ENCODE assay signal across 16 cellular contexts in the genomic region with DNA sequence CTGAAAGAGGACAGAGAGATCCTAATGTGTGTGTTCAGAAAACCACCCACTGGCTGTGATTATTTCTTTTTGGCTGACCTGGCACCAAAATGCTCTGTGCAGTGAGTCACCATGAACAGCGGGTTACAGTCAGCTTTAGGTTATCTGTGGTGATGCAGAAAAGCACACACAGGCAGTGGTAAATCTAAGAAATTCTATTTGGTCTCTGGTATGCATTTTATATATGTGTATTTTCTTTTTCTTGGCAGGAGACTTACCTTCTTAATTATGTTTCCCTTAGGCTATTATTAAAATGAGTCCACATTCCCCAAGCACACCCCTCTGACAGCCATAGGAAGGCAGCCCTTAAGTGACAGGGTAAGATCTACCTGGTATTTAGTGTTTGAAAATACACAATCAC.
DNase-seq lines count a peak whose midpoint lies in the region; ATAC-seq and TF ChIP-seq lines count a peak whose summit lies in the region.
"Had no signal": no experiment of that assay in that cellular context is flagged by ENCODE, and none has a peak within 500 bp of the region (broad histone marks: within the 10 kb centered on the region; RNA-seq: fewer than 3 reads in every experiment).

No MANE protein-coding gene starts in this region.

- peak overlapping the region; percentile 48 for H3K27ac Mint-ChIP-seq in osteocyte (ENCODE audit: unreplicated experiment)
- H3K27ac Mint-ChIP-seq: activated B cell treated with CpG ODN at 0.5 μM for 24 hours; activated naive CD4-positive, alpha-beta T cell treated with anti-CD3 and anti-CD28 coated beads, Interleukin-2, amount 50 U/mL, for 24 hours had no signal

- H3K27me3 Mint-ChIP-seq in osteocyte (ENCODE audit: unreplicated experiment) = no peaks in the 10 kb centered on the region
- H3K27me3 Mint-ChIP-seq: activated B cell treated with CpG ODN at 0.5 μM for 24 hours; activated naive CD4-positive, alpha-beta T cell treated with anti-CD3 and anti-CD28 coated beads, Interleukin-2, amount 50 U/mL, for 24 hours had no signal

- in situ Hi-C loops in G401 (cut with HindIII; ENCODE audit: low sequenced_read_pairs) = no loop called here

- DNase-seq in COLO829 (ENCODE audit: low spot score) (peak; percentile 22), RWPE1 (ENCODE audit: low spot score) (peak; percentile 26), epithelial cell of esophagus (ENCODE audit: low read depth) (peak; percentile 40), osteocyte (ENCODE audit: extremely low spot score, unreplicated experiment) (no peak), G401 (ENCODE audit: low spot score) (no peak), tibial artery (no peak)
- no peak for DNase-seq in activated T-cell treated with anti-CD3 and anti-CD28 coated beads, Interleukin-2, amount 50 U/mL, for 48 hours
- DNase-seq: activated B cell treated with CpG ODN at 0.5 μM for 24 hours; activated CD8-positive, alpha-beta memory T cell treated with anti-CD3 and anti-CD28 coated beads, Interleukin-2, amount 50 U/mL, for 4 hours; cortex of kidney; EL; NK-92 treated with Interleukin-12 subunit alpha and Interleukin-12 subunit beta, amount 100 ng/mL, for 24 hours; pancreas had no signal

- no peaks in the 10 kb centered on the region for H3K9me3 Mint-ChIP-seq in osteocyte (ENCODE audit: unreplicated experiment)
- H3K9me3 Mint-ChIP-seq: activated B cell treated with CpG ODN at 0.5 μM for 24 hours; activated naive CD4-positive, alpha-beta T cell treated with anti-CD3 and anti-CD28 coated beads, Interleukin-2, amount 50 U/mL, for 24 hours had no signal

- POLR2A ChIA-PET in RWPE1 (lab: Yijun Ruan, JAX; ENCODE audit: low non-redundant PET) = no interaction called here

- H3K36me3 Mint-ChIP-seq in osteocyte (ENCODE audit: unreplicated experiment) = peaks cover 5% of the 10 kb centered on the region
- H3K36me3 Mint-ChIP-seq: activated naive CD4-positive, alpha-beta T cell treated with anti-CD3 and anti-CD28 coated beads, Interleukin-2, amount 50 U/mL, for 24 hours had no signal

- no peak for ATAC-seq in HG02571 (IDR thresholded peaks at IDR 0.05; ENCODE audit: unreplicated experiment)
- ATAC-seq: pancreas had no signal

- H3K36me3 ChIP-seq in tibial artery = peaks cover 0 to under 1% (median under 1%) of the 10 kb centered on the region in 3 donors
- H3K36me3 ChIP-seq: pancreas had no signal

- CTCF ChIA-PET in RWPE1 (lab: Yijun Ruan, JAX) = no interaction called here

- no peaks in the 10 kb centered on the region for H3K27me3 ChIP-seq in tibial artery

- H3K27ac ChIP-seq in RWPE1 (no peak overlapping the region), tibial artery (no peak overlapping the region)
- H3K27ac ChIP-seq: C4-2B, pancreas had no signal

- intact Hi-C loops in tibial artery (cut with DNase I; ENCODE audit: low total_unique reads) = no loop called here

- H3K4me1 ChIP-seq in tibial artery = peaks cover 0 to 33% (median 0%) of the 10 kb centered on the region in 4 donors
- H3K4me1 ChIP-seq: pancreas had no signal

- no peaks in the 10 kb centered on the region for H3K9me3 ChIP-seq in tibial artery
- H3K9me3 ChIP-seq: pancreas had no signal

- H3K4me3 Mint-ChIP-seq in osteocyte (ENCODE audit: unreplicated experiment) = no peak overlapping the region
- H3K4me3 Mint-ChIP-seq: activated B cell treated with CpG ODN at 0.5 μM for 24 hours; activated naive CD4-positive, alpha-beta T cell treated with anti-CD3 and anti-CD28 coated beads, Interleukin-2, amount 50 U/mL, for 24 hours had no signal

- H3K4me3 ChIP-seq in epithelial cell of esophagus (ENCODE audit: low read length) (no peak overlapping the region), tibial artery (no peak overlapping the region)
- H3K4me3 ChIP-seq: pancreas had no signal

- TF ChIP-seq CTCF in RWPE1 (conservative IDR thresholded peaks at IDR 0.05; ENCODE audit: low read depth) = no peak
- TF ChIP-seq CTCF in epithelial cell of esophagus (IDR thresholded peaks at IDR 0.05; ENCODE audit: insufficient read depth, low read depth, low read length, missing control alignments) = no peak
- no peak for TF ChIP-seq CTCF in osteocyte (IDR thresholded peaks at IDR 0.05)
- TF ChIP-seq CTCF in tibial artery (IDR thresholded peaks at IDR 0.05) = no peak

- peaks cover 42% of the 10 kb centered on the region for H3K4me1 Mint-ChIP-seq in osteocyte (ENCODE audit: unreplicated experiment)
- H3K4me1 Mint-ChIP-seq: activated B cell treated with CpG ODN at 0.5 μM for 24 hours; activated naive CD4-positive, alpha-beta T cell treated with anti-CD3 and anti-CD28 coated beads, Interleukin-2, amount 50 U/mL, for 24 hours had no signal

Comparison
In these comparisons a context has a peak if more than half of its experiments do, and no peak if none do; other contexts are left out.
1. DNase-seq: peak in COLO829 (single experiment), RWPE1 (single experiment) and epithelial cell of esophagus (single experiment); none in osteocyte (single experiment), activated T-cell treated with anti-CD3 and anti-CD28 coated beads, Interleukin-2, amount 50 U/mL, for 48 hours (0 of 2), G401 (single experiment) and tibial artery (0 of 2).